23 cellular contexts compared by ENCODE assay signal in genomic region chr2:176556383-176556782, GRCh38.
"Had no signal": no experiment of that assay in that cellular context is flagged by ENCODE, and none has a peak within 500 bp of the region (broad histone marks: within the 10 kb centered on the region; RNA-seq: fewer than 3 reads in every experiment).

No MANE protein-coding gene starts in this region.

- H3K4me2 ChIP-seq: hepatocyte had no signal

- H3K27ac ChIP-seq: coronary artery, dorsolateral prefrontal cortex, esophagus muscularis mucosa, foreskin keratinocyte, gastroesophageal sphincter, heart left ventricle, hepatocyte, left lung, lower lobe of right lung had no signal

- H3K27me3 ChIP-seq: foreskin keratinocyte had no signal

- H3K9me3 ChIP-seq: esophagus muscularis mucosa, gastroesophageal sphincter, heart left ventricle, left lung, lower lobe of right lung, mucosa of descending colon had no signal

- H3K4me1 ChIP-seq: foreskin keratinocyte had no signal

- H3K36me3 ChIP-seq: esophagus muscularis mucosa, gastroesophageal sphincter, heart left ventricle, left lung, lower lobe of right lung had no signal

- H2AFZ ChIP-seq: hepatocyte had no signal

- FAIRE-seq: colon, endothelial cell of umbilical vein, frontal cortex, kidney had no signal

- H3K4me3 ChIP-seq: coronary artery, dorsolateral prefrontal cortex, esophagus muscularis mucosa, gastroesophageal sphincter, heart left ventricle, hepatocyte, left lung, lower lobe of right lung, mucosa of descending colon had no signal

- ATAC-seq: gastroesophageal sphincter, heart left ventricle, left lung, lower lobe of right lung had no signal

- DNase-seq: dermis blood vessel endothelial cell; dorsolateral prefrontal cortex; effector CD4-positive, alpha-beta T cell; effector memory CD4-positive, alpha-beta T cell; foreskin keratinocyte; heart left ventricle; hypothalamus; immature natural killer cell; islet precursor cell; kidney; kidney glomerular epithelial cell; left lung; lower lobe of right lung; mesenchymal stem cell; naive B cell had no signal

- H3K79me2 ChIP-seq: hepatocyte had no signal
